27 cellular contexts compared by ENCODE assay signal in the genomic region with DNA sequence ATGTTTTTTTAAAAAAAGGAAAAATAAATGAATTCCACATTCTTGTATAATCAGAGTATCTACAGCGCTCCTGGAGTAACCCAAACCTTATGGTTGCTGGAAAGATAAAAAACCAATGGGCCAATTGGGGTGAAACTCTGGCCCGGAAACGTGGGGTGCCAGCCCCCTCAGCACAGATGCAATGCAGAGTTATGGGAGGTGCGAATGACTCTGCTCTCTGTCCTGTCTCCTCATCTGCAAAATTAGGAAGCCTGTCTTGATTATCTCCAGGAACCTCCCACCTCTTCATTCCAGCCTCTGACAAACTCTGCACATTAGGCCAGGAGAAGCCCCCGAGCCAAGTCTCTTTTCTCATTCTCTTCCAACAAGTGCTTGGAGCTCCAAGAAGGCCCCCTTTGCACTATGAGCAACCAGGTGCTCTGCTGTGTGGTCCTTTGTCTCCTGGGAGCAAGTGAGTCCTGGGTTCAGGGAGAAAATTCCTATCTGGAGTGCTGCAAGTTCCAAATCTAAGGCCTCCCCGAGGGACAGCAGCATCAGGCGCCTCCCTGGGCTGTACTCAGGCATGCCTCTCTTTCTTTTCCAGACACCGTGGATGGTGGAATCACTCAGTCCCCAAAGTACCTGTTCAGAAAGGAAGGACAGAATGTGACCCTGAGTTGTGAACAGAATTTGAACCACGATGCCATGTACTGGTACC.
DNase-seq lines count a peak whose midpoint lies in the region; ATAC-seq, FAIRE-seq and TF ChIP-seq lines count a peak whose summit lies in the region.
"Had no signal": no experiment of that assay in that cellular context is flagged by ENCODE, and none has a peak within 500 bp of the region (broad histone marks: within the 10 kb centered on the region; RNA-seq: fewer than 3 reads in every experiment).

No MANE protein-coding gene starts in this region.

- in situ Hi-C loops in K562 (cut with MboI) = no loop called here

- H4K20me1 ChIP-seq in K562 (replicated peaks; ENCODE audit: control insufficient read depth, insufficient read depth, low read length) = no peaks in the 10 kb centered on the region

- H3K4me1 Mint-ChIP-seq in T-helper 1 cell treated with Interleukin-12 subunit alpha and Interleukin-12 subunit beta and Interleukin-4 antibody, amounts not matched to agents 30 μg/mL and 1 μg/mL, for 36 hours (ENCODE audit: low read depth) = peaks cover 6% of the 10 kb centered on the region
- peaks cover 5% of the 10 kb centered on the region for H3K4me1 Mint-ChIP-seq in stimulated activated naive CD8-positive, alpha-beta T cell treated with anti-CD3 and anti-CD28 coated beads, Interleukin-15, Interleukin-2, amounts not matched to agents 100 ng/mL and 50 ng/mL, for 24 hours (ENCODE audit: low read depth)

- H3K9me3 ChIP-seq in K562 (replicated peaks; ENCODE audit: control insufficient read depth, insufficient read depth, low read depth, low read length) (no peaks in the 10 kb centered on the region), testis (no peaks in the 10 kb centered on the region)
- H3K9me3 ChIP-seq: left lung, neutrophil, thyroid gland, vagina had no signal

- H3K27me3 Mint-ChIP-seq in T-helper 1 cell treated with Interleukin-12 subunit alpha and Interleukin-12 subunit beta and Interleukin-4 antibody, amounts not matched to agents 30 μg/mL and 1 μg/mL, for 36 hours (ENCODE audit: low read depth) = peaks cover 20% of the 10 kb centered on the region
- H3K27me3 Mint-ChIP-seq in stimulated activated naive CD8-positive, alpha-beta T cell treated with anti-CD3 and anti-CD28 coated beads, Interleukin-15, Interleukin-2, amounts not matched to agents 100 ng/mL and 50 ng/mL, for 24 hours = peaks cover 5% of the 10 kb centered on the region

- H3K27me3 ChIP-seq in K562 (ENCODE audit: control insufficient read depth in 2 of 2, insufficient read depth in 2 of 2, low read length in 2 of 2) = peaks cover 2 to 13% of the 10 kb centered on the region in 2 experiments; a peak in 2 of 5 replicates
- H3K27me3 ChIP-seq in testis = no peaks in the 10 kb centered on the region
- H3K27me3 ChIP-seq: neutrophil, thyroid gland, vagina had no signal

- no TSS peak for BruUV-seq in K562 (replicated peaks; lab: Mats Ljungman, UMichigan)

- POLR2A ChIA-PET in K562 (lab: Yijun Ruan, JAX) = no interaction called here

- H3K79me2 ChIP-seq in K562 (ENCODE audit: control insufficient read depth, insufficient read depth, low read length) = no peaks in the 10 kb centered on the region

- no peaks in the 10 kb centered on the region for H3K4me1 ChIP-seq in K562 (replicated peaks in 1 of 2; ENCODE audit: control insufficient read depth in 2 of 2, insufficient read depth in 2 of 2, low read length in 2 of 2)
- no peaks in the 10 kb centered on the region for H3K4me1 ChIP-seq in testis
- H3K4me1 ChIP-seq: left lung, thyroid gland, vagina had no signal

- H3K9ac ChIP-seq in K562 (ENCODE audit: insufficient read depth in 1 of 2, low read depth in 2 of 2, low read length in 2 of 2) = no peak overlapping the region

- H3K4me3 ChIP-seq in K562 (no peak overlapping the region), testis (no peak overlapping the region)
- H3K4me3 ChIP-seq: GM12878, left lung, PC-9, thyroid gland, vagina had no signal

- TF ChIP-seq CTCF in K562 (IDR thresholded peaks at IDR 0.05 in 2 of 3, conservative IDR thresholded peaks at IDR 0.05 in 1 of 3; ENCODE audit: insufficient read depth in 2 of 3, low read depth in 1 of 3, low read length in 3 of 3) (no peak), testis (IDR thresholded peaks at IDR 0.05) (no peak)

- H3K27ac ChIP-seq in K562 (ENCODE audit: extremely low read depth, low read depth, low read length) (no peak overlapping the region), testis (no peak overlapping the region)
- H3K27ac ChIP-seq: 22Rv1, C4-2B, left lung, neutrophil, PC-9, thyroid gland, vagina had no signal

- no peaks in the 10 kb centered on the region for H3K9me3 Mint-ChIP-seq in T-helper 1 cell treated with Interleukin-12 subunit alpha and Interleukin-12 subunit beta and Interleukin-4 antibody, amounts not matched to agents 30 μg/mL and 1 μg/mL, for 36 hours
- no peaks in the 10 kb centered on the region for H3K9me3 Mint-ChIP-seq in stimulated activated naive CD8-positive, alpha-beta T cell treated with anti-CD3 and anti-CD28 coated beads, Interleukin-15, Interleukin-2, amounts not matched to agents 100 ng/mL and 50 ng/mL, for 24 hours

- H3K4me3 Mint-ChIP-seq in T-helper 1 cell treated with Interleukin-12 subunit alpha and Interleukin-12 subunit beta and Interleukin-4 antibody, amounts not matched to agents 30 μg/mL and 1 μg/mL, for 36 hours = peak overlapping the region; percentile 52
- H3K4me3 Mint-ChIP-seq in stimulated activated naive CD8-positive, alpha-beta T cell treated with anti-CD3 and anti-CD28 coated beads, Interleukin-15, Interleukin-2, amounts not matched to agents 100 ng/mL and 50 ng/mL, for 24 hours = peak overlapping the region; percentile 42

- under 1% methylated on average over 9 of the region's 9 CpGs for WGBS in K562 (ENCODE audit: insufficient coverage, low coverage, missing lambda C conversion rate)
- 80 to 83% methylated on average over 9 of the region's 9 CpGs for WGBS in testis, 2 donors

- no peak for TF ChIP-seq RAD21 in K562 (CRISPR knock-in tag; conservative IDR thresholded peaks at IDR 0.05 in 1 of 2, IDR thresholded peaks at IDR 0.05 in 1 of 2)

- no peaks in the 10 kb centered on the region for H3K36me3 Mint-ChIP-seq in T-helper 1 cell treated with Interleukin-12 subunit alpha and Interleukin-12 subunit beta and Interleukin-4 antibody, amounts not matched to agents 30 μg/mL and 1 μg/mL, for 36 hours (ENCODE audit: low read depth)
- H3K36me3 Mint-ChIP-seq in stimulated activated naive CD8-positive, alpha-beta T cell treated with anti-CD3 and anti-CD28 coated beads, Interleukin-15, Interleukin-2, amounts not matched to agents 100 ng/mL and 50 ng/mL, for 24 hours (ENCODE audit: low read depth) = no peaks in the 10 kb centered on the region

- no peak for FAIRE-seq in K562 (lab: Jason Lieb, UNC)
- FAIRE-seq: GM12878, H54 had no signal

- no peak overlapping the region for H2AFZ ChIP-seq in K562 (ENCODE audit: low read depth, low read length)
- H2AFZ ChIP-seq: PC-9 had no signal

- TF ChIP-seq EP300 in K562 (IDR thresholded peaks at IDR 0.05; ENCODE audit: low read length) = no peak

- no peaks in the 10 kb centered on the region for H3K9me1 ChIP-seq in K562 (ENCODE audit: control insufficient read depth, insufficient read depth, low read length)

- CTCF ChIA-PET in K562 (lab: Yijun Ruan, JAX; ENCODE audit: low intra/inter-chr PET ratio) = no interaction called here

- H3K4me2 ChIP-seq in K562 (ENCODE audit: insufficient read depth, low read length) = no peak overlapping the region
- H3K4me2 ChIP-seq: PC-9 had no signal

- TF ChIP-seq POLR2A in K562 (conservative IDR thresholded peaks at IDR 0.05) (no peak), testis (IDR thresholded peaks at IDR 0.05) (no peak)

- ATAC-seq in stimulated activated naive CD8-positive, alpha-beta T cell treated with anti-CD3 and anti-CD28 coated beads, Interleukin-15, Interleukin-2, amounts not matched to agents 100 U/mL and 50 U/mL, for 24 hours = no peak
- ATAC-seq in K562 = no peak
- no peak for ATAC-seq in GM18870 (IDR thresholded peaks at IDR 0.05; ENCODE audit: unreplicated experiment)
- no peak for ATAC-seq in GM18909 (IDR thresholded peaks at IDR 0.05; ENCODE audit: poor library complexity, unreplicated experiment)
- ATAC-seq: GM12878, left lung, Right ventricle myocardium inferior, sciatic nerve, SK-N-SH treated with all-trans-retinoic acid at 6 μM for 48 hours had no signal

- intact Hi-C loops in K562 (cut with micrococcal nuclease) = no loop called here
- intact Hi-C loops in testis (cut with DNase I; ENCODE audit: low total_unique reads) = no loop called here

- DNase-seq in T-helper 1 cell (no peak), K562 (ENCODE audit: extremely low read depth in 1 of 4, low spot score in 3 of 4) (no peak), testis (no peak)
- no peak for DNase-seq in stimulated activated naive CD8-positive, alpha-beta T cell treated with anti-CD3 and anti-CD28 coated beads, Interleukin-15, Interleukin-2, amounts not matched to agents 100 U/mL and 50 U/mL, for 24 hours
- DNase-seq: amniotic stem cell; left lung; mesendoderm; NCI-H1092 treated with DMSO at 0.1 percent for 48 hours; NCI-H1930; NCI-H524 treated with DMSO at 0.1 percent for 48 hours; NK-92 treated with Interleukin-12 subunit alpha and Interleukin-12 subunit beta, amount 100 ng/mL, for 24 hours; PC-9; stimulated activated naive CD4-positive, alpha-beta T cell; thyroid gland had no signal

- H3K27ac Mint-ChIP-seq in T-helper 1 cell treated with Interleukin-12 subunit alpha and Interleukin-12 subunit beta and Interleukin-4 antibody, amounts not matched to agents 30 μg/mL and 1 μg/mL, for 36 hours = peak overlapping the region; percentile 64
- H3K27ac Mint-ChIP-seq in stimulated activated naive CD8-positive, alpha-beta T cell treated with anti-CD3 and anti-CD28 coated beads, Interleukin-15, Interleukin-2, amounts not matched to agents 100 ng/mL and 50 ng/mL, for 24 hours = peak overlapping the region; percentile 26

- H3K36me3 ChIP-seq in K562 (ENCODE audit: control insufficient read depth, insufficient read depth, low read length) = no peaks in the 10 kb centered on the region
- no peaks in the 10 kb centered on the region for H3K36me3 ChIP-seq in testis (ENCODE audit: low read depth, missing control alignments)
- H3K36me3 ChIP-seq: left lung, neutrophil, thyroid gland, vagina had no signal

TF ChIP-seq in K562, 482 proteins besides CTCF, POLR2A, EP300 and RAD21 (continues in another document):
- no peak for TF ChIP-seq KDM4B (IDR thresholded peaks at IDR 0.05; ENCODE audit: borderline replicate concordance in 2 of 2, low read depth in 1 of 2)
- TF ChIP-seq, protein P1, sequence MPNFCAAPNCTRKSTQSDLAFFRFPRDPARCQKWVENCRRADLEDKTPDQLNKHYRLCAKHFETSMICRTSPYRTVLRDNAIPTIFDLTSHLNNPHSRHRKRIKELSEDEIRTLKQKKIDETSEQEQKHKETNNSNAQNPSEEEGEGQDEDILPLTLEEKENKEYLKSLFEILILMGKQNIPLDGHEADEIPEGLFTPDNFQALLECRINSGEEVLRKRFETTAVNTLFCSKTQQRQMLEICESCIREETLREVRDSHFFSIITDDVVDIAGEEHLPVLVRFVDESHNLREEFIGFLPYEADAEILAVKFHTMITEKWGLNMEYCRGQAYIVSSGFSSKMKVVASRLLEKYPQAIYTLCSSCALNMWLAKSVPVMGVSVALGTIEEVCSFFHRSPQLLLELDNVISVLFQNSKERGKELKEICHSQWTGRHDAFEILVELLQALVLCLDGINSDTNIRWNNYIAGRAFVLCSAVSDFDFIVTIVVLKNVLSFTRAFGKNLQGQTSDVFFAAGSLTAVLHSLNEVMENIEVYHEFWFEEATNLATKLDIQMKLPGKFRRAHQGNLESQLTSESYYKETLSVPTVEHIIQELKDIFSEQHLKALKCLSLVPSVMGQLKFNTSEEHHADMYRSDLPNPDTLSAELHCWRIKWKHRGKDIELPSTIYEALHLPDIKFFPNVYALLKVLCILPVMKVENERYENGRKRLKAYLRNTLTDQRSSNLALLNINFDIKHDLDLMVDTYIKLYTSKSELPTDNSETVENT (CRISPR knock-in tag; IDR thresholded peaks at IDR 0.05) = no peak
